ENCODE assay signal across 26 cellular contexts in genomic region chr22:22909605-22910271, GRCh38. TPM values are rescaled to one million over a fixed set of nuclear protein-coding genes. Genes with fewer than 3 reads are reported as not detected.
DNase-seq lines count a peak whose midpoint lies in the region; ATAC-seq and TF ChIP-seq lines count a peak whose summit lies in the region.
"Had no signal": no experiment of that assay in that cellular context is flagged by ENCODE, and none has a peak within 500 bp of the region (broad histone marks: within the 10 kb centered on the region; RNA-seq: fewer than 3 reads in every experiment).

No MANE protein-coding gene starts in this region.

- H3K4me3 Mint-ChIP-seq in chondrocyte (ENCODE audit: unreplicated experiment) = no peak overlapping the region
- H3K4me3 Mint-ChIP-seq: CD4-positive, alpha-beta memory T cell had no signal

- H3K27me3 Mint-ChIP-seq in chondrocyte (ENCODE audit: low read depth) = peaks cover 53% of the 10 kb centered on the region

- H3K9ac ChIP-seq in BLaER1 treated with 17β-estradiol and CSF1 and Interleukin-3, amounts not matched to agents 10 nM and 100 nM = no peak overlapping the region; a peak in 2 of 22 replicates
- peak overlapping the region; percentile 64 for H3K9ac ChIP-seq in OCI-LY1 (ENCODE audit: low read length)
- H3K9ac ChIP-seq in Karpas-422 (ENCODE audit: low read length) = no peak overlapping the region

- no peaks in the 10 kb centered on the region for H3K9me3 ChIP-seq in BLaER1 treated with 17β-estradiol and CSF1 and Interleukin-3, amounts not matched to agents 10 nM and 100 nM (replicated peaks in 1 of 11)
- H3K9me3 ChIP-seq in OCI-LY1 (ENCODE audit: low read length) (no peaks in the 10 kb centered on the region), Karpas-422 (ENCODE audit: low read length) (no peaks in the 10 kb centered on the region)
- H3K9me3 ChIP-seq: Caco-2 had no signal

- H3K36me3 Mint-ChIP-seq in chondrocyte (ENCODE audit: low read depth) = no peaks in the 10 kb centered on the region
- H3K36me3 Mint-ChIP-seq: CD4-positive, alpha-beta memory T cell had no signal

- TF ChIP-seq CTCF in OCI-LY1 (IDR thresholded peaks at IDR 0.05; ENCODE audit: low read length) (no peak), chondrocyte (IDR thresholded peaks at IDR 0.05) (no peak), brain microvascular endothelial cell (IDR thresholded peaks at IDR 0.05; ENCODE audit: low read depth, low read length, missing control alignments) (no peak)

- in situ Hi-C loops in brain microvascular endothelial cell (cut with HindIII; ENCODE audit: low pct_ligation_motif_present, low sequenced_read_pairs) = no loop called here

- H4K20me1 ChIP-seq in BLaER1 treated with 17β-estradiol and CSF1 and Interleukin-3, amounts not matched to agents 10 nM and 100 nM = no peaks in the 10 kb centered on the region
- H4K20me1 ChIP-seq in OCI-LY1 (ENCODE audit: insufficient read depth, low read length) = no peaks in the 10 kb centered on the region
- H4K20me1 ChIP-seq in Karpas-422 (ENCODE audit: insufficient read depth, low read depth, low read length) = peaks cover 45% of the 10 kb centered on the region; the same call in 1 of the 2 replicates

- no peak overlapping the region for H2AFZ ChIP-seq in OCI-LY1 (ENCODE audit: low read length)
- H2AFZ ChIP-seq in Karpas-422 (ENCODE audit: low read length) = no peak overlapping the region
- H2AFZ ChIP-seq: PC-9 had no signal

- H3K4me3 ChIP-seq in BLaER1 treated with 17β-estradiol and CSF1 and Interleukin-3, amounts not matched to agents 10 nM and 100 nM = no peak overlapping the region; a peak in 1 of 20 replicates
- no peak overlapping the region for H3K4me3 ChIP-seq in OCI-LY1 (ENCODE audit: low read depth, low read length, poor library complexity, severe bottlenecking)
- no peak overlapping the region for H3K4me3 ChIP-seq in Karpas-422 (ENCODE audit: low read length)
- H3K4me3 ChIP-seq in brain microvascular endothelial cell (ENCODE audit: low read depth, low read length) = no peak overlapping the region
- H3K4me3 ChIP-seq: PC-9 had no signal

- no peak for ATAC-seq in HG02798 (IDR thresholded peaks at IDR 0.05; ENCODE audit: poor library complexity, unreplicated experiment)
- ATAC-seq: HCT116 had no signal

- no peak overlapping the region for H3K27ac Mint-ChIP-seq in chondrocyte (ENCODE audit: unreplicated experiment)
- H3K27ac Mint-ChIP-seq: CD4-positive, alpha-beta memory T cell had no signal

- intact Hi-C loops in posterior vena cava (cut with DNase I) = no loop called here

- no peaks in the 10 kb centered on the region for H3K4me1 Mint-ChIP-seq in chondrocyte (ENCODE audit: low read depth)
- H3K4me1 Mint-ChIP-seq: CD4-positive, alpha-beta memory T cell had no signal

- DNase-seq in chondrocyte (ENCODE audit: low spot score) (peak; percentile 34), posterior vena cava (ENCODE audit: low spot score) (peak; percentile 5), Karpas-422 (no peak), brain microvascular endothelial cell (no peak), OCI-M2 (lab: John Stamatoyannopoulos, UW; ENCODE audit: unreplicated experiment) (no peak)
- DNase-seq: Caco-2; CD4-positive, alpha-beta memory T cell; DMS 273 treated with DMSO at 0.1 percent for 48 hours; DMS79 treated with DMSO at 0.1 percent for 48 hours; NCI-H1694; NCI-H2081 treated with DMSO at 0.1 percent for 48 hours; NCI-H2171 treated with DMSO at 0.1 percent for 48 hours; NCI-H524 treated with DMSO at 0.1 percent for 48 hours; PC-9; RPMI8226; SHP77; SW 1271 had no signal

- H3K4me2 ChIP-seq in BLaER1 treated with 17β-estradiol and CSF1 and Interleukin-3, amounts not matched to agents 10 nM and 100 nM = peak overlapping the region; percentile 70 to 94 (median 80)
- H3K4me2 ChIP-seq in OCI-LY1 (ENCODE audit: low read length) (peak overlapping the region; percentile 29; the same call in 1 of the 2 replicates), Karpas-422 (ENCODE audit: low read depth, low read length, poor library complexity, severe bottlenecking) (no peak overlapping the region)
- H3K4me2 ChIP-seq: PC-9 had no signal

- H3K27me3 ChIP-seq in BLaER1 treated with 17β-estradiol and CSF1 and Interleukin-3, amounts not matched to agents 10 nM and 100 nM = no peaks in the 10 kb centered on the region
- H3K27me3 ChIP-seq in OCI-LY1 (ENCODE audit: insufficient read depth, low read length) (no peaks in the 10 kb centered on the region), Karpas-422 (ENCODE audit: low read length) (no peaks in the 10 kb centered on the region), brain microvascular endothelial cell (replicated peaks) (peaks cover 18% of the 10 kb centered on the region)

- peak overlapping the region in 7 of 11 experiments; percentile 1 to 63 (median 42); a peak in 13 of 22 replicates for H3K27ac ChIP-seq in BLaER1 treated with 17β-estradiol and CSF1 and Interleukin-3, amounts not matched to agents 10 nM and 100 nM
- H3K27ac ChIP-seq in OCI-LY1 (ENCODE audit: low read depth, low read length, poor library complexity, severe bottlenecking) (peak overlapping the region; percentile 99), Karpas-422 (ENCODE audit: low read length) (no peak overlapping the region), brain microvascular endothelial cell (no peak overlapping the region)
- H3K27ac ChIP-seq: PC-9 had no signal

- H3K9me3 Mint-ChIP-seq in chondrocyte (ENCODE audit: low read depth) = no peaks in the 10 kb centered on the region
- H3K9me3 Mint-ChIP-seq: CD4-positive, alpha-beta memory T cell had no signal

- no peaks in the 10 kb centered on the region for H3K9me2 ChIP-seq in OCI-LY1 (ENCODE audit: low read depth, low read length)
- H3K9me2 ChIP-seq in Karpas-422 (replicated peaks; ENCODE audit: insufficient read depth, low read length) = no peaks in the 10 kb centered on the region

- H3K4me1 ChIP-seq in BLaER1 treated with 17β-estradiol and CSF1 and Interleukin-3, amounts not matched to agents 10 nM and 100 nM = peaks cover 40 to 81% (median 65%) of the 10 kb centered on the region in 10 experiments
- peaks cover 88% of the 10 kb centered on the region for H3K4me1 ChIP-seq in OCI-LY1 (ENCODE audit: insufficient read depth, low read length, severe bottlenecking)
- peaks cover 24% of the 10 kb centered on the region for H3K4me1 ChIP-seq in Karpas-422 (ENCODE audit: low read length)
- H3K4me1 ChIP-seq: Caco-2 had no signal

- no peaks in the 10 kb centered on the region for H3K36me3 ChIP-seq in BLaER1 treated with 17β-estradiol and CSF1 and Interleukin-3, amounts not matched to agents 10 nM and 100 nM
- H3K36me3 ChIP-seq in OCI-LY1 (ENCODE audit: insufficient read depth, low read length) (no peaks in the 10 kb centered on the region), Karpas-422 (ENCODE audit: insufficient read depth, low read length) (no peaks in the 10 kb centered on the region), brain microvascular endothelial cell (replicated peaks) (no peaks in the 10 kb centered on the region)

- H3K79me2 ChIP-seq in OCI-LY1 (ENCODE audit: insufficient read depth, low read length) = no peaks in the 10 kb centered on the region
- no peaks in the 10 kb centered on the region for H3K79me2 ChIP-seq in Karpas-422 (ENCODE audit: low read length)

- no peaks in the 10 kb centered on the region for H3F3A ChIP-seq in OCI-LY1 (ENCODE audit: insufficient read depth, low read length)

RNA-seq across cellular contexts. Expression of gene IGLL5, which starts 22.1 kb away (rescaled TPM):
- not detected in 3 replicates for total RNA-seq in chondrocyte
- total RNA-seq in posterior vena cava = 1 to 10 TPM in 1 of 2 donors, under 1 TPM in 1; 0.52 to 1.1 TPM
- 1.1 and 8.3 TPM in 2 replicates for total RNA-seq in Karpas-422 (2014; rRNA removed; shearing (Covaris generic); ENCODE audit: low replicate concordance)
- total RNA-seq: A673; Caco-2; CD4-positive, alpha-beta memory T cell; G401; H1; HT1080; MCF 10A; PC-9 had no signal

Comparison
In these comparisons a context has a peak if more than half of its experiments do, and no peak if none do; other contexts are left out.
1. H3K27ac ChIP-seq: peak in BLaER1 treated with 17β-estradiol and CSF1 and Interleukin-3, amounts not matched to agents 10 nM and 100 nM (7 of 11) and OCI-LY1 (single experiment); none in Karpas-422 (single experiment) and brain microvascular endothelial cell (single experiment).
2. DNase-seq: peak in chondrocyte (single experiment) and posterior vena cava (single experiment); none in Karpas-422 (single experiment), brain microvascular endothelial cell (single experiment) and OCI-M2 (single experiment).